Comparison of ENCODE assay signal across 24 cellular contexts in genomic region chr3:5165698-5166097, GRCh38. TPM values are rescaled to one million over a fixed set of nuclear protein-coding genes. Genes with fewer than 3 reads are reported as not detected.
DNase-seq lines count a peak whose midpoint lies in the region; ATAC-seq, FAIRE-seq and TF ChIP-seq lines count a peak whose summit lies in the region.
"Had no signal": no experiment of that assay in that cellular context is flagged by ENCODE, and none has a peak within 500 bp of the region (broad histone marks: within the 10 kb centered on the region; RNA-seq: fewer than 3 reads in every experiment).

No MANE protein-coding gene starts in this region.

- no peak for TF ChIP-seq POLR2A in GM12892 (IDR thresholded peaks at IDR 0.05; ENCODE audit: low read depth, low read length)

- no peak for ATAC-seq in activated CD8-positive, alpha-beta T cell treated with anti-CD3 and anti-CD28 coated beads for 36 hours
- ATAC-seq in activated CD8-positive, alpha-beta T cell treated with anti-CD3 and anti-CD28 coated beads, Interleukin-2, amount 10 ng/mL, durations not matched to agents 7 days and 5 days, result no peak
- ATAC-seq in GM23338, result no peak
- ATAC-seq in activated T-helper 17 cell treated with anti-CD3 and anti-CD28 coated beads, Interleukin-2, amount 50 U/mL, for 72 hours (replicated peaks), result no peak
- ATAC-seq in HG03159 (IDR thresholded peaks at IDR 0.05; ENCODE audit: unreplicated experiment), result no peak
- ATAC-seq: GM12878 had no signal

- H3K9me2 ChIP-seq in GM23338 (ENCODE audit: insufficient read depth), result no peaks in the 10 kb centered on the region

- POLR2A ChIA-PET in activated CD8-positive, alpha-beta T cell treated with anti-CD3 and anti-CD28 coated beads for 36 hours (lab: Charles Lee), result interaction anchor here (0.8 kb wide), 1 partner anchor 23 kb away, joined by 3 read pairs; no protein-coding TSS in a partner anchor
- POLR2A ChIA-PET in activated CD8-positive, alpha-beta T cell treated with anti-CD3 and anti-CD28 coated beads, Interleukin-2, amount 10 ng/mL, durations not matched to agents 7 days and 5 days (lab: Charles Lee), result no interaction called here

- H4K20me1 ChIP-seq in GM23338 (replicated peaks; ENCODE audit: insufficient read depth), result peaks cover 17% of the 10 kb centered on the region; the same call in 1 of the 2 replicates

- H3K27me3 Mint-ChIP-seq in activated CD8-positive, alpha-beta T cell treated with anti-CD3 and anti-CD28 coated beads for 36 hours, result no peaks in the 10 kb centered on the region
- H3K27me3 Mint-ChIP-seq in activated CD8-positive, alpha-beta T cell treated with anti-CD3 and anti-CD28 coated beads, Interleukin-2, amount 10 ng/mL, durations not matched to agents 7 days and 5 days (ENCODE audit: low read depth), result no peaks in the 10 kb centered on the region
- H3K27me3 Mint-ChIP-seq in GM23338 (ENCODE audit: insufficient read depth, low read depth, poor library complexity), result peaks cover 1% of the 10 kb centered on the region
- H3K27me3 Mint-ChIP-seq in activated T-helper 17 cell treated with anti-CD3 and anti-CD28 coated beads, Interleukin-2, amount 50 U/mL, for 72 hours, result no peaks in the 10 kb centered on the region
- H3K27me3 Mint-ChIP-seq: activated naive CD4-positive, alpha-beta T cell treated with anti-CD3 and anti-CD28 coated beads, Interleukin-2, amount 50 U/mL, for 24 hours; central memory CD8-positive, alpha-beta T cell had no signal

- H3K27me3 ChIP-seq in GM23338 (ENCODE audit: insufficient read depth) (no peaks in the 10 kb centered on the region), neutrophil (no peaks in the 10 kb centered on the region)
- H3K27me3 ChIP-seq: BE2C, dorsolateral prefrontal cortex, upper lobe of left lung had no signal

- H3K4me2 ChIP-seq in GM23338, result no peak overlapping the region
- H3K4me2 ChIP-seq: smooth muscle cell had no signal

- intact Hi-C loops in activated CD8-positive, alpha-beta T cell treated with anti-CD3 and anti-CD28 coated beads for 36 hours (cut with micrococcal nuclease), result no loop called here

- CTCF ChIA-PET in activated CD8-positive, alpha-beta T cell treated with anti-CD3 and anti-CD28 coated beads for 36 hours (lab: Charles Lee), result no interaction called here
- CTCF ChIA-PET in activated CD8-positive, alpha-beta T cell treated with anti-CD3 and anti-CD28 coated beads, Interleukin-2, amount 10 ng/mL, durations not matched to agents 7 days and 5 days (lab: Charles Lee), result no interaction called here

- no peak for TF ChIP-seq CTCF in activated CD8-positive, alpha-beta T cell treated with anti-CD3 and anti-CD28 coated beads for 36 hours (IDR thresholded peaks at IDR 0.05)
- TF ChIP-seq CTCF in GM23338 (conservative IDR thresholded peaks at IDR 0.05; ENCODE audit: low read depth in 2 of 2), result no peak
- no peak for TF ChIP-seq CTCF in neutrophil (IDR thresholded peaks at IDR 0.05)

- H3K4me1 ChIP-seq in GM23338 (ENCODE audit: insufficient read depth) (peaks cover 23% of the 10 kb centered on the region), neutrophil (ENCODE audit: control insufficient read depth in 1 of 2, insufficient read depth in 1 of 2, low read depth in 1 of 2, low read length in 1 of 2) (peaks cover 20 to 56% of the 10 kb centered on the region in 2 experiments)
- H3K4me1 ChIP-seq: BE2C had no signal

- H3K79me2 ChIP-seq in GM23338 (replicated peaks; ENCODE audit: insufficient read depth), result peaks cover 92% of the 10 kb centered on the region

- H3K36me3 ChIP-seq in GM23338 (ENCODE audit: insufficient read depth), result no peaks in the 10 kb centered on the region
- H3K36me3 ChIP-seq in neutrophil, result no peaks in the 10 kb centered on the region
- H3K36me3 ChIP-seq: BE2C, HAP-1 had no signal

- peak overlapping the region; percentile 42 for H3K27ac Mint-ChIP-seq in activated CD8-positive, alpha-beta T cell treated with anti-CD3 and anti-CD28 coated beads for 36 hours
- no peak overlapping the region for H3K27ac Mint-ChIP-seq in activated CD8-positive, alpha-beta T cell treated with anti-CD3 and anti-CD28 coated beads, Interleukin-2, amount 10 ng/mL, durations not matched to agents 7 days and 5 days
- peak overlapping the region; percentile 59; the same call in 1 of the 2 replicates for H3K27ac Mint-ChIP-seq in GM23338
- H3K27ac Mint-ChIP-seq in activated T-helper 17 cell treated with anti-CD3 and anti-CD28 coated beads, Interleukin-2, amount 50 U/mL, for 72 hours, result peak overlapping the region; percentile 33
- H3K27ac Mint-ChIP-seq: T-helper 1 cell treated with Interleukin-12 subunit alpha and Interleukin-12 subunit beta and Interleukin-4 antibody, amounts not matched to agents 30 μg/mL and 1 μg/mL, for 36 hours had no signal

- H3K27ac ChIP-seq in GM23338 (ENCODE audit: low read depth), result no peak overlapping the region
- H3K27ac ChIP-seq in neutrophil, result peak overlapping the region; percentile 32
- H3K27ac ChIP-seq: dorsolateral prefrontal cortex, upper lobe of left lung had no signal

- no peaks in the 10 kb centered on the region for H3K9me3 Mint-ChIP-seq in activated CD8-positive, alpha-beta T cell treated with anti-CD3 and anti-CD28 coated beads for 36 hours
- no peaks in the 10 kb centered on the region for H3K9me3 Mint-ChIP-seq in activated CD8-positive, alpha-beta T cell treated with anti-CD3 and anti-CD28 coated beads, Interleukin-2, amount 10 ng/mL, durations not matched to agents 7 days and 5 days (ENCODE audit: insufficient read depth)
- H3K9me3 Mint-ChIP-seq in GM23338, result no peaks in the 10 kb centered on the region
- no peaks in the 10 kb centered on the region for H3K9me3 Mint-ChIP-seq in activated T-helper 17 cell treated with anti-CD3 and anti-CD28 coated beads, Interleukin-2, amount 50 U/mL, for 72 hours
- H3K9me3 Mint-ChIP-seq: activated naive CD4-positive, alpha-beta T cell treated with anti-CD3 and anti-CD28 coated beads, Interleukin-2, amount 50 U/mL, for 24 hours; central memory CD8-positive, alpha-beta T cell; T-helper 1 cell treated with Interleukin-12 subunit alpha and Interleukin-12 subunit beta and Interleukin-4 antibody, amounts not matched to agents 30 μg/mL and 1 μg/mL, for 36 hours had no signal

- DNase-seq in activated CD8-positive, alpha-beta T cell treated with anti-CD3 and anti-CD28 coated beads for 36 hours, result no peak
- DNase-seq in activated CD8-positive, alpha-beta T cell treated with anti-CD3 and anti-CD28 coated beads, Interleukin-2, amount 10 ng/mL, durations not matched to agents 7 days and 5 days, result no peak
- DNase-seq in GM23338 (ENCODE audit: low spot score) (no peak), GM12892 (ENCODE audit: insufficient read length) (no peak), DMS153 (lab: John Stamatoyannopoulos, UW) (no peak)
- DNase-seq: activated CD4-positive, alpha-beta T cell treated with anti-CD3 and anti-CD28 coated beads for 48 hours; BE2C; Calu3; dorsolateral prefrontal cortex; NCI-H1092 treated with DMSO at 0.1 percent for 48 hours; NCI-H2081; NCI-H526; stimulated activated CD4-positive, alpha-beta T cell treated with anti-CD3 and anti-CD28 coated beads, Interleukin-2, amount 100 ng/mL, for 24 hours; substantia nigra; upper lobe of left lung had no signal

- no peak overlapping the region for H3K4me3 Mint-ChIP-seq in activated CD8-positive, alpha-beta T cell treated with anti-CD3 and anti-CD28 coated beads for 36 hours
- H3K4me3 Mint-ChIP-seq in activated CD8-positive, alpha-beta T cell treated with anti-CD3 and anti-CD28 coated beads, Interleukin-2, amount 10 ng/mL, durations not matched to agents 7 days and 5 days, result no peak overlapping the region
- no peak overlapping the region for H3K4me3 Mint-ChIP-seq in GM23338
- H3K4me3 Mint-ChIP-seq in activated T-helper 17 cell treated with anti-CD3 and anti-CD28 coated beads, Interleukin-2, amount 50 U/mL, for 72 hours, result peak overlapping the region; percentile 6
- H3K4me3 Mint-ChIP-seq: activated naive CD4-positive, alpha-beta T cell treated with anti-CD3 and anti-CD28 coated beads, Interleukin-2, amount 50 U/mL, for 24 hours; central memory CD8-positive, alpha-beta T cell; T-helper 1 cell treated with Interleukin-12 subunit alpha and Interleukin-12 subunit beta and Interleukin-4 antibody, amounts not matched to agents 30 μg/mL and 1 μg/mL, for 36 hours had no signal

- peaks cover 56% of the 10 kb centered on the region for H3K4me1 Mint-ChIP-seq in activated CD8-positive, alpha-beta T cell treated with anti-CD3 and anti-CD28 coated beads for 36 hours (ENCODE audit: low read depth)
- H3K4me1 Mint-ChIP-seq in activated CD8-positive, alpha-beta T cell treated with anti-CD3 and anti-CD28 coated beads, Interleukin-2, amount 10 ng/mL, durations not matched to agents 7 days and 5 days (ENCODE audit: low read depth), result peaks cover 19% of the 10 kb centered on the region
- H3K4me1 Mint-ChIP-seq in GM23338, result peaks cover 44% of the 10 kb centered on the region
- H3K4me1 Mint-ChIP-seq in activated T-helper 17 cell treated with anti-CD3 and anti-CD28 coated beads, Interleukin-2, amount 50 U/mL, for 72 hours, result peaks cover 42% of the 10 kb centered on the region

- H3F3A ChIP-seq in GM23338 (replicated peaks; ENCODE audit: low read depth), result no peaks in the 10 kb centered on the region

- no peak overlapping the region for H2AFZ ChIP-seq in GM23338

- H3K4me3 ChIP-seq in GM23338, result no peak overlapping the region
- H3K4me3 ChIP-seq in neutrophil (ENCODE audit: low read depth in 1 of 2, low read length in 1 of 2), result no peak overlapping the region
- H3K4me3 ChIP-seq: dorsolateral prefrontal cortex, GM12878, HAP-1, smooth muscle cell, upper lobe of left lung had no signal

- no peak for FAIRE-seq in GM12892 (lab: Jason Lieb, UNC)
- FAIRE-seq: GM12878 had no signal

- H3K9me3 ChIP-seq in neutrophil, result no peaks in the 10 kb centered on the region
- H3K9me3 ChIP-seq: BE2C, HAP-1, upper lobe of left lung had no signal

- H3K36me3 Mint-ChIP-seq in activated CD8-positive, alpha-beta T cell treated with anti-CD3 and anti-CD28 coated beads for 36 hours (ENCODE audit: low read depth), result peaks cover 5% of the 10 kb centered on the region
- peaks cover 8% of the 10 kb centered on the region for H3K36me3 Mint-ChIP-seq in activated CD8-positive, alpha-beta T cell treated with anti-CD3 and anti-CD28 coated beads, Interleukin-2, amount 10 ng/mL, durations not matched to agents 7 days and 5 days (ENCODE audit: low read depth)
- no peaks in the 10 kb centered on the region; the same call in 2 of the 3 replicates for H3K36me3 Mint-ChIP-seq in GM23338 (ENCODE audit: low read depth)
- peaks cover 11% of the 10 kb centered on the region for H3K36me3 Mint-ChIP-seq in activated T-helper 17 cell treated with anti-CD3 and anti-CD28 coated beads, Interleukin-2, amount 50 U/mL, for 72 hours (ENCODE audit: low read depth)

RNA-seq across cellular contexts. Expression of gene EDEM1, which starts 21.8 kb away (rescaled TPM):
- total RNA-seq in activated CD8-positive, alpha-beta T cell treated with anti-CD3 and anti-CD28 coated beads for 36 hours, result 100 to 1,000 TPM; 156 to 159 TPM
- total RNA-seq in activated CD8-positive, alpha-beta T cell treated with anti-CD3 and anti-CD28 coated beads, Interleukin-2, amount 10 ng/mL, durations not matched to agents 7 days and 5 days, result 10 to 100 TPM; 81.7 to 84.3 TPM
- 10.4 and 36.7 TPM in 2 replicates for total RNA-seq in GM23338 (2014; rRNA removed; shearing (Covaris generic))
- polyA plus RNA-seq in GM23338 (2016; fragmentation: Nextera tagmentation; extraction: Ambion mirVana), result 2.2 and 2.3 TPM in 2 replicates
- total RNA-seq in activated T-helper 17 cell treated with anti-CD3 and anti-CD28 coated beads, Interleukin-2, amount 50 U/mL, for 72 hours, result 100 to 1,000 TPM; 145 to 194 TPM
- 79.9 TPM for polyA plus RNA-seq in GM12892 (2012; ENCODE audit: missing spikeins)

RNA-seq across cellular contexts. Expression of gene ARL8B, which starts 43.6 kb away (rescaled TPM):
- total RNA-seq in activated CD8-positive, alpha-beta T cell treated with anti-CD3 and anti-CD28 coated beads for 36 hours, result 10 to 100 TPM; 33.9 to 38.9 TPM
- total RNA-seq in activated CD8-positive, alpha-beta T cell treated with anti-CD3 and anti-CD28 coated beads, Interleukin-2, amount 10 ng/mL, durations not matched to agents 7 days and 5 days, result 10 to 100 TPM; 41.0 to 44.0 TPM
- total RNA-seq in GM23338 (2014; rRNA removed; shearing (Covaris generic)), result 25.5 and 28.3 TPM in 2 replicates
- 31.5 and 40.8 TPM in 2 replicates for polyA plus RNA-seq in GM23338 (2016; fragmentation: Nextera tagmentation; extraction: Ambion mirVana)
- total RNA-seq in activated T-helper 17 cell treated with anti-CD3 and anti-CD28 coated beads, Interleukin-2, amount 50 U/mL, for 72 hours, result 10 to 100 TPM; 48.2 to 60.9 TPM
- 43.2 TPM for polyA plus RNA-seq in GM12892 (2012; ENCODE audit: missing spikeins)
